1 cellular context compared by ENCODE assay signal in genomic region chr10:95133016-95133752, GRCh38.
TF ChIP-seq lines count a peak whose summit lies in the region.

No MANE protein-coding gene starts in this region.

TF ChIP-seq in HCT116, 20 proteins besides CTCF, POLR2A, EP300 and RAD21 (continued from another document):
- TF ChIP-seq REST (IDR thresholded peaks at IDR 0.05; ENCODE audit: low read depth) (no peak), ATF3 (IDR thresholded peaks at IDR 0.05) (no peak), ZFX (IDR thresholded peaks at IDR 0.05) (no peak), FOSL1 (IDR thresholded peaks at IDR 0.05; ENCODE audit: low read depth) (no peak), CEBPB (IDR thresholded peaks at IDR 0.05; ENCODE audit: low read depth) (no peak), SP1 (IDR thresholded peaks at IDR 0.05; ENCODE audit: low read depth) (no peak), ZBTB33 (IDR thresholded peaks at IDR 0.05; ENCODE audit: extremely low read depth, insufficient replicate concordance, low read length) (no peak)
